Comparison of ENCODE assay signal across 1 cellular context in genomic region chr5:95823241-95823737, GRCh38.
TF ChIP-seq lines count a peak whose summit lies in the region.

No MANE protein-coding gene starts in this region.

TF ChIP-seq in K562, 482 proteins besides CTCF, POLR2A, EP300 and RAD21 (continued from another document):
- no peak for TF ChIP-seq ARID4B (CRISPR knock-in tag; IDR thresholded peaks at IDR 0.05)
- TF ChIP-seq ZNF316 (IDR thresholded peaks at IDR 0.05), result no peak
- no peak for TF ChIP-seq HNRNPK (IDR thresholded peaks at IDR 0.05; ENCODE audit: low read depth, low read length, poor library complexity, severe bottlenecking)
- no peak for TF ChIP-seq SPI1 (IDR thresholded peaks at IDR 0.05; ENCODE audit: borderline replicate concordance, low read depth, low read length)
- no peak for TF ChIP-seq RB1 (IDR thresholded peaks at IDR 0.05; ENCODE audit: low read depth)
- no peak for TF ChIP-seq CHD4 (IDR thresholded peaks at IDR 0.05; ENCODE audit: insufficient read depth, insufficient replicate concordance, low read depth, low read length, poor library complexity, severe bottlenecking)
- TF ChIP-seq AFF1 (IDR thresholded peaks at IDR 0.05; ENCODE audit: low read depth in 1 of 2, partially characterized antibody in 2 of 2), result no peak
- no peak for TF ChIP-seq GABPB2 (CRISPR knock-in tag; conservative IDR thresholded peaks at IDR 0.05)
- TF ChIP-seq ZNF143 (CRISPR knock-in tag; IDR thresholded peaks at IDR 0.05), result no peak
- no peak for TF ChIP-seq MYNN (IDR thresholded peaks at IDR 0.05)
- TF ChIP-seq MYNN (CRISPR knock-in tag; IDR thresholded peaks at IDR 0.05), result no peak
- TF ChIP-seq HMGXB4 (CRISPR knock-in tag; IDR thresholded peaks at IDR 0.05), result no peak
- TF ChIP-seq HDAC2 (IDR thresholded peaks at IDR 0.05), result peak; percentile 35; the same call in 1 of the 2 replicates
- TF ChIP-seq ETV1 (tag; conservative IDR thresholded peaks at IDR 0.05; ENCODE audit: low read depth), result 0 out of 2 replicates have a peak, but pooled peaks have one; percentile 10
- no peak for TF ChIP-seq NONO (IDR thresholded peaks at IDR 0.05; ENCODE audit: low read depth in 2 of 2, low read length in 1 of 2)
- TF ChIP-seq NFYB (IDR thresholded peaks at IDR 0.05; ENCODE audit: extremely low read depth, insufficient read length), result no peak
- no peak for TF ChIP-seq ZNF280B (CRISPR knock-in tag; IDR thresholded peaks at IDR 0.05)
- TF ChIP-seq ZNF347 (CRISPR knock-in tag; IDR thresholded peaks at IDR 0.05; ENCODE audit: low read depth), result no peak
- TF ChIP-seq SRF (CRISPR knock-in tag; IDR thresholded peaks at IDR 0.05), result no peak
- no peak for TF ChIP-seq STAT5B (CRISPR knock-in tag; IDR thresholded peaks at IDR 0.05)
- no peak for TF ChIP-seq CBX1 (IDR thresholded peaks at IDR 0.05; ENCODE audit: low read depth)
- no peak for TF ChIP-seq RBFOX2 (IDR thresholded peaks at IDR 0.05; ENCODE audit: low read depth, low read length)
- no peak for TF ChIP-seq ARID3B (CRISPR knock-in tag; IDR thresholded peaks at IDR 0.05; ENCODE audit: borderline replicate concordance)
- TF ChIP-seq MAZ (CRISPR knock-in tag; conservative IDR thresholded peaks at IDR 0.05 in 1 of 2, IDR thresholded peaks at IDR 0.05 in 1 of 2), result peak in 1 of 2 experiments; percentile 5; a peak in 1 of 4 replicates
- no peak for TF ChIP-seq TARDBP (IDR thresholded peaks at IDR 0.05)
- no peak for TF ChIP-seq ETV5 (CRISPR knock-in tag; IDR thresholded peaks at IDR 0.05; ENCODE audit: low read depth)
